1 cellular context compared by ENCODE assay signal in genomic region chr17:60036796-60037677, GRCh38.
TF ChIP-seq lines count a peak whose summit lies in the region.

No MANE protein-coding gene starts in this region.

TF ChIP-seq in HepG2, 621 proteins besides CTCF, POLR2A, EP300 and RAD21 (continued from another document and continues in another):
- TF ChIP-seq SKIL (CRISPR knock-in tag; IDR thresholded peaks at IDR 0.05; ENCODE audit: borderline replicate concordance) = no peak
- TF ChIP-seq MED13 (CRISPR knock-in tag; IDR thresholded peaks at IDR 0.05) = no peak
- TF ChIP-seq AGO1 (IDR thresholded peaks at IDR 0.05; ENCODE audit: low read depth, low read length, poor library complexity, severe bottlenecking) = no peak
- TF ChIP-seq PITX1 (CRISPR knock-in tag; IDR thresholded peaks at IDR 0.05) = peak; percentile 87; the same call in 1 of the 2 replicates
- peak; percentile 35; the same call in 1 of the 2 replicates for TF ChIP-seq ONECUT2 (CRISPR knock-in tag; IDR thresholded peaks at IDR 0.05)
- TF ChIP-seq RXRA (CRISPR knock-in tag; IDR thresholded peaks at IDR 0.05) = peak; percentile 62; the same call in 1 of the 2 replicates
- TF ChIP-seq MED1 (CRISPR knock-in tag; IDR thresholded peaks at IDR 0.05) = peak; percentile 19; the same call in 1 of the 2 replicates
- TF ChIP-seq, protein P1, sequence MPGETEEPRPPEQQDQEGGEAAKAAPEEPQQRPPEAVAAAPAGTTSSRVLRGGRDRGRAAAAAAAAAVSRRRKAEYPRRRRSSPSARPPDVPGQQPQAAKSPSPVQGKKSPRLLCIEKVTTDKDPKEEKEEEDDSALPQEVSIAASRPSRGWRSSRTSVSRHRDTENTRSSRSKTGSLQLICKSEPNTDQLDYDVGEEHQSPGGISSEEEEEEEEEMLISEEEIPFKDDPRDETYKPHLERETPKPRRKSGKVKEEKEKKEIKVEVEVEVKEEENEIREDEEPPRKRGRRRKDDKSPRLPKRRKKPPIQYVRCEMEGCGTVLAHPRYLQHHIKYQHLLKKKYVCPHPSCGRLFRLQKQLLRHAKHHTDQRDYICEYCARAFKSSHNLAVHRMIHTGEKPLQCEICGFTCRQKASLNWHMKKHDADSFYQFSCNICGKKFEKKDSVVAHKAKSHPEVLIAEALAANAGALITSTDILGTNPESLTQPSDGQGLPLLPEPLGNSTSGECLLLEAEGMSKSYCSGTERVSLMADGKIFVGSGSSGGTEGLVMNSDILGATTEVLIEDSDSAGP (CRISPR knock-in tag; IDR thresholded peaks at IDR 0.05; ENCODE audit: borderline replicate concordance) = peak; percentile 72
- TF ChIP-seq RARG (CRISPR knock-in tag; IDR thresholded peaks at IDR 0.05; ENCODE audit: low read depth) = no peak
- no peak for TF ChIP-seq ARNT (IDR thresholded peaks at IDR 0.05)
- no peak for TF ChIP-seq FOXP1 (IDR thresholded peaks at IDR 0.05)
- no peak for TF ChIP-seq FOXP1 (CRISPR knock-in tag; IDR thresholded peaks at IDR 0.05)
- no peak for TF ChIP-seq ZNF280B (CRISPR knock-in tag; IDR thresholded peaks at IDR 0.05; ENCODE audit: borderline replicate concordance)
- TF ChIP-seq ZNF646 (CRISPR knock-in tag; IDR thresholded peaks at IDR 0.05) = no peak
- TF ChIP-seq, protein P2, sequence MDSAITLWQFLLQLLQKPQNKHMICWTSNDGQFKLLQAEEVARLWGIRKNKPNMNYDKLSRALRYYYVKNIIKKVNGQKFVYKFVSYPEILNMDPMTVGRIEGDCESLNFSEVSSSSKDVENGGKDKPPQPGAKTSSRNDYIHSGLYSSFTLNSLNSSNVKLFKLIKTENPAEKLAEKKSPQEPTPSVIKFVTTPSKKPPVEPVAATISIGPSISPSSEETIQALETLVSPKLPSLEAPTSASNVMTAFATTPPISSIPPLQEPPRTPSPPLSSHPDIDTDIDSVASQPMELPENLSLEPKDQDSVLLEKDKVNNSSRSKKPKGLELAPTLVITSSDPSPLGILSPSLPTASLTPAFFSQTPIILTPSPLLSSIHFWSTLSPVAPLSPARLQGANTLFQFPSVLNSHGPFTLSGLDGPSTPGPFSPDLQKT (CRISPR knock-in tag; IDR thresholded peaks at IDR 0.05; ENCODE audit: borderline replicate concordance) = no peak
- TF ChIP-seq, protein P3, sequence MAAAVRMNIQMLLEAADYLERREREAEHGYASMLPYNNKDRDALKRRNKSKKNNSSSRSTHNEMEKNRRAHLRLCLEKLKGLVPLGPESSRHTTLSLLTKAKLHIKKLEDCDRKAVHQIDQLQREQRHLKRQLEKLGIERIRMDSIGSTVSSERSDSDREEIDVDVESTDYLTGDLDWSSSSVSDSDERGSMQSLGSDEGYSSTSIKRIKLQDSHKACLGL (CRISPR knock-in tag; IDR thresholded peaks at IDR 0.05) = no peak
- TF ChIP-seq ZFP62 (CRISPR knock-in tag; IDR thresholded peaks at IDR 0.05) = no peak
- TF ChIP-seq RBM39 (IDR thresholded peaks at IDR 0.05; ENCODE audit: low read depth, low read length, poor library complexity, severe bottlenecking) = no peak
- TF ChIP-seq RNF2 (conservative IDR thresholded peaks at IDR 0.05; ENCODE audit: low read depth) = no peak
- TF ChIP-seq MEIS2 (CRISPR knock-in tag; IDR thresholded peaks at IDR 0.05) = no peak
- TF ChIP-seq POGK (CRISPR knock-in tag; conservative IDR thresholded peaks at IDR 0.05) = peak; percentile 64; the same call in 1 of the 2 replicates
- no peak for TF ChIP-seq MAFG (CRISPR knock-in tag; IDR thresholded peaks at IDR 0.05)
- TF ChIP-seq, protein P4, sequence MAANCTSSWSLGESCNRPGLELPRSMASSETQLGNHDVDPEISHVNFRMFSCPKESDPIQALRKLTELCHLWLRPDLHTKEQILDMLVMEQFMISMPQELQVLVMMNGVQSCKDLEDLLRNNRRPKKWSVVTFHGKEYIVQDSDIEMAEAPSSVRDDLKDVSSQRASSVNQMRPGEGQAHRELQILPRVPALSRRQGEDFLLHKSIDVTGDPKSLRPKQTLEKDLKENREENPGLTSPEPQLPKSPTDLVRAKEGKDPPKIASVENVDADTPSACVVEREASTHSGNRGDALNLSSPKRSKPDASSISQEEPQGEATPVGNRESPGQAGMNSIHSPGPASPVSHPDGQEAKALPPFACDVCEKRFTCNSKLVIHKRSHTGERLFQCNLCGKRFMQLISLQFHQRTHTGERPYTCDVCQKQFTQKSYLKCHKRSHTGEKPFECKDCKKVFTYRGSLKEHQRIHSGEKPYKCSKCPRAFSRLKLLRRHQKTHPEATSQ (CRISPR knock-in tag; IDR thresholded peaks at IDR 0.05; ENCODE audit: borderline replicate concordance) = no peak
- TF ChIP-seq ZNF678 (CRISPR knock-in tag; IDR thresholded peaks at IDR 0.05) = no peak
- TF ChIP-seq, protein P5, sequence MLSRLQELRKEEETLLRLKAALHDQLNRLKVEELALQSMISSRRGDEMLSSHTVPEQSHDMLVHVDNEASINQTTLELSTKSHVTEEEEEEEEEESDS (CRISPR knock-in tag; IDR thresholded peaks at IDR 0.05; ENCODE audit: borderline replicate concordance) = no peak
- no peak for TF ChIP-seq DNMT3B (CRISPR knock-in tag; conservative IDR thresholded peaks at IDR 0.05)
- TF ChIP-seq, protein P6, sequence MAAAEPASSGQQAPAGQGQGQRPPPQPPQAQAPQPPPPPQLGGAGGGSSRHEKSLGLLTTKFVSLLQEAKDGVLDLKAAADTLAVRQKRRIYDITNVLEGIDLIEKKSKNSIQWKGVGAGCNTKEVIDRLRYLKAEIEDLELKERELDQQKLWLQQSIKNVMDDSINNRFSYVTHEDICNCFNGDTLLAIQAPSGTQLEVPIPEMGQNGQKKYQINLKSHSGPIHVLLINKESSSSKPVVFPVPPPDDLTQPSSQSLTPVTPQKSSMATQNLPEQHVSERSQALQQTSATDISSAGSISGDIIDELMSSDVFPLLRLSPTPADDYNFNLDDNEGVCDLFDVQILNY (CRISPR knock-in tag; conservative IDR thresholded peaks at IDR 0.05) = peak; percentile 79
- TF ChIP-seq PTBP1 (IDR thresholded peaks at IDR 0.05; ENCODE audit: low read depth, low read length, poor library complexity, severe bottlenecking) = no peak
- TF ChIP-seq ZNF12 (CRISPR knock-in tag; IDR thresholded peaks at IDR 0.05) = no peak
- TF ChIP-seq NFIC (IDR thresholded peaks at IDR 0.05; ENCODE audit: low read length) = no peak
- no peak for TF ChIP-seq ZNF816 (CRISPR knock-in tag; IDR thresholded peaks at IDR 0.05; ENCODE audit: borderline replicate concordance)
- no peak for TF ChIP-seq NCOA5 (CRISPR knock-in tag; IDR thresholded peaks at IDR 0.05)
